Comparison of ENCODE assay signal across 8 cellular contexts in genomic region chr4:153468587-153468986, GRCh38. TPM values are rescaled to one million over a fixed set of nuclear protein-coding genes. Genes with fewer than 3 reads are reported as not detected.
A peak's percentile ranks its signal among the peaks of the same experiment; 100 is the strongest.
DNase-seq lines count a peak whose midpoint lies in the region; ATAC-seq and TF ChIP-seq lines count a peak whose summit lies in the region.

No MANE protein-coding gene starts in this region.

- H3K36me3 ChIP-seq in left lung: peaks cover 0 to 2% of the 10 kb centered on the region in 2 donors

- H3K4me3 ChIP-seq in GM12864 (ENCODE audit: low read depth, low read length) (peak overlapping the region; percentile 73), left lung (peak overlapping the region in 1 of 2 donors; percentile 92)

- peak overlapping the region in 1 of 2 donors; percentile 95 for H3K27ac ChIP-seq in left lung

- no peak for DNase-seq in GM12864 (ENCODE audit: low read depth)
- DNase-seq in OCI-M1 (lab: John Stamatoyannopoulos, UW): peak; percentile 67
- peak; percentile 21 for DNase-seq in left kidney (ENCODE audit: low read depth, low spot score)
- DNase-seq in C1 segment of cervical spinal cord (lab: John Stamatoyannopoulos, UW): no peak
- DNase-seq in stimulated activated CD8-positive, alpha-beta memory T cell treated with anti-CD3 and anti-CD28 coated beads, Interleukin-4, amount 100 ng/mL, for 48 hours: no peak
- no peak for DNase-seq in NCI-H187 (lab: John Stamatoyannopoulos, UW)
- DNase-seq in left lung: no peak

- TF ChIP-seq CTCF in GM12864 (IDR thresholded peaks at IDR 0.05; ENCODE audit: low read depth, low read length, missing control alignments) (peak; percentile 2), left lung (IDR thresholded peaks at IDR 0.05) (no peak)

- H3K27me3 ChIP-seq in left lung: no peaks in the 10 kb centered on the region

- peak; percentile 23 for ATAC-seq in GM21737 (IDR thresholded peaks at IDR 0.05; ENCODE audit: unreplicated experiment)
- no peak for ATAC-seq in left lung

- peaks cover 3 to 70% of the 10 kb centered on the region in 2 donors for H3K4me1 ChIP-seq in left lung

- no peaks in the 10 kb centered on the region for H3K9me3 ChIP-seq in left lung

- intact Hi-C loops in left lung (cut with DNase I): no loop called here

RNA-seq across cellular contexts. Expression of gene TMEM131L, which starts 2.4 kb away (rescaled TPM):
- total RNA-seq in left lung: 10 to 100 TPM; 17.6 to 20.2 TPM

Comparison
In these comparisons a context has a peak if more than half of its experiments do, and no peak if none do; other contexts are left out.
1. DNase-seq: peak in OCI-M1 (single experiment) and left kidney (single experiment); none in GM12864 (single experiment), C1 segment of cervical spinal cord (0 of 14), stimulated activated CD8-positive, alpha-beta memory T cell treated with anti-CD3 and anti-CD28 coated beads, Interleukin-4, amount 100 ng/mL, for 48 hours (single experiment), NCI-H187 (0 of 2) and left lung (0 of 2).